In genomic region chrX:24153175-24153795, GRCh38 we compare ENCODE assay signal across 8 cellular contexts. TPM values are rescaled to one million over a fixed set of nuclear protein-coding genes. Genes with fewer than 3 reads are reported as not detected.
DNase-seq lines count a peak whose midpoint lies in the region; ATAC-seq and TF ChIP-seq lines count a peak whose summit lies in the region.

No MANE protein-coding gene starts in this region.

- H3K4me3 ChIP-seq in SK-N-MC, result peak overlapping the region; percentile 21
- H3K4me3 ChIP-seq in esophagus muscularis mucosa, result peak overlapping the region in 1 of 4 donors; percentile 5
- H3K4me3 ChIP-seq in subcutaneous abdominal adipose tissue (ENCODE audit: low read depth in 1 of 5, low read length in 5 of 5), result peak overlapping the region in 3 of 5 donors; percentile 12 to 50 (median 39)

- H3K4me1 ChIP-seq in esophagus muscularis mucosa (peaks cover 57 to 76% (median 66%) of the 10 kb centered on the region in 4 donors), subcutaneous abdominal adipose tissue (ENCODE audit: control insufficient read depth in 5 of 5, insufficient read depth in 5 of 5, low read length in 5 of 5) (peaks cover 12 to 69% (median 49%) of the 10 kb centered on the region in 5 donors)

- H3K9ac ChIP-seq in SK-N-MC (ENCODE audit: insufficient read length), result no peak overlapping the region
- peak overlapping the region in 3 of 5 donors; percentile 49 to 59 (median 51) for H3K9ac ChIP-seq in subcutaneous abdominal adipose tissue (ENCODE audit: low read length in 5 of 5)

- ATAC-seq in HG02678 (IDR thresholded peaks at IDR 0.05; ENCODE audit: unreplicated experiment) (no peak), GM18909 (IDR thresholded peaks at IDR 0.05; ENCODE audit: poor library complexity, unreplicated experiment) (no peak)

- no peak for TF ChIP-seq CTCF in esophagus muscularis mucosa (IDR thresholded peaks at IDR 0.05)

- no peak for TF ChIP-seq EP300 in esophagus muscularis mucosa (IDR thresholded peaks at IDR 0.05)

- intact Hi-C loops in esophagus muscularis mucosa (cut with DNase I), result loop anchor here (10.0 kb wide), 1 partner anchor 98 kb away; the partner anchor contains the start of gene EIF2S3

- H3K27ac ChIP-seq in SK-N-MC, result peak overlapping the region; percentile 38; the same call in 1 of the 2 replicates
- H3K27ac ChIP-seq in esophagus muscularis mucosa (replicated peaks in 1 of 4), result peak overlapping the region; percentile 7 to 98 (median 78)
- H3K27ac ChIP-seq in subcutaneous abdominal adipose tissue (ENCODE audit: low read depth, low read length), result peak overlapping the region; percentile 94

- TF ChIP-seq POLR2A in esophagus muscularis mucosa (IDR thresholded peaks at IDR 0.05; ENCODE audit: low read depth), result no peak

- H3K27me3 ChIP-seq in esophagus muscularis mucosa (no peaks in the 10 kb centered on the region), subcutaneous abdominal adipose tissue (ENCODE audit: control insufficient read depth in 5 of 5, insufficient read depth in 4 of 5, low read length in 5 of 5) (no peaks in the 10 kb centered on the region)

- H3K36me3 ChIP-seq in SK-N-MC (ENCODE audit: insufficient read depth, low read length), result peaks cover 34% of the 10 kb centered on the region
- H3K36me3 ChIP-seq in esophagus muscularis mucosa, result no peaks in the 10 kb centered on the region
- H3K36me3 ChIP-seq in subcutaneous abdominal adipose tissue (ENCODE audit: control insufficient read depth in 5 of 5, insufficient read depth in 5 of 5, low read length in 5 of 5), result peaks cover 0 to 3% (median 0%) of the 10 kb centered on the region in 5 donors

- peak; percentile 6 for DNase-seq in activated gamma-delta T cell treated with anti-CD3 and anti-CD28 coated beads, Interleukin-2, amount 50 U/mL, for 16 hours (ENCODE audit: low read depth)
- DNase-seq in activated gamma-delta T cell (lab: John Stamatoyannopoulos, UW) (no peak), SK-N-MC (ENCODE audit: low read depth, low spot score) (no peak), esophagus muscularis mucosa (ENCODE audit: extremely low spot score) (no peak), 8988T (no peak)

- 19% methylated on average over 4 of the region's 4 CpGs for WGBS in esophagus muscularis mucosa

- H3K9me3 ChIP-seq in SK-N-MC (ENCODE audit: low read depth, low read length), result no peaks in the 10 kb centered on the region
- no peaks in the 10 kb centered on the region for H3K9me3 ChIP-seq in esophagus muscularis mucosa
- no peaks in the 10 kb centered on the region for H3K9me3 ChIP-seq in subcutaneous abdominal adipose tissue (ENCODE audit: control insufficient read depth in 5 of 5, low read length in 5 of 5)

RNA-seq across cellular contexts. Expression of gene ZFX, which starts 3.8 kb away (rescaled TPM):
- total RNA-seq in esophagus muscularis mucosa, result 10 to 100 TPM; 52.3 to 75.6 (median 66.4) TPM

Comparison
In these comparisons a context has a peak if more than half of its experiments do, and no peak if none do; other contexts are left out.
1. H3K27ac ChIP-seq: peak in every context shown above with its lines; median percentile 94 in subcutaneous abdominal adipose tissue; 78 in esophagus muscularis mucosa; 38 in SK-N-MC.